ENCODE assay signal across 8 cellular contexts in genomic region chr7:105806592-105807266, GRCh38.
DNase-seq lines count a peak whose midpoint lies in the region; ATAC-seq and TF ChIP-seq lines count a peak whose summit lies in the region.

No MANE protein-coding gene starts in this region.

- H3K36me3 ChIP-seq in brain microvascular endothelial cell (replicated peaks): no peaks in the 10 kb centered on the region

- intact Hi-C loops in cardiac septum (cut with DNase I): no loop called here

- in situ Hi-C loops in brain microvascular endothelial cell (cut with HindIII; ENCODE audit: low pct_ligation_motif_present, low sequenced_read_pairs): no loop called here

- peak overlapping the region; percentile 28 for H3K27ac ChIP-seq in brain microvascular endothelial cell

- DNase-seq in UCSD-AML1 (lab: John Stamatoyannopoulos, UW; ENCODE audit: unreplicated experiment): peak; percentile 10
- peak; percentile 74 for DNase-seq in brain microvascular endothelial cell
- DNase-seq in renal cortical epithelial cell (ENCODE audit: low read depth): peak; percentile 72
- DNase-seq in NCI-H2196 (lab: John Stamatoyannopoulos, UW; ENCODE audit: unreplicated experiment): no peak
- no peak for DNase-seq in NCI-H748 treated with DMSO at 0.1 percent for 48 hours (lab: John Stamatoyannopoulos, UW)
- no peak for DNase-seq in cardiac septum (ENCODE audit: low spot score)

- ATAC-seq in GM19023 (IDR thresholded peaks at IDR 0.05; ENCODE audit: unreplicated experiment): peak; percentile 26
- ATAC-seq in HG03342 (IDR thresholded peaks at IDR 0.05; ENCODE audit: unreplicated experiment): peak; percentile 37

- no peak overlapping the region for H3K4me3 ChIP-seq in brain microvascular endothelial cell (ENCODE audit: low read depth, low read length)

- TF ChIP-seq CTCF in brain microvascular endothelial cell (IDR thresholded peaks at IDR 0.05; ENCODE audit: low read depth, low read length, missing control alignments): no peak

- no peaks in the 10 kb centered on the region for H3K27me3 ChIP-seq in brain microvascular endothelial cell (replicated peaks)

Comparison
In these comparisons a context has a peak if more than half of its experiments do, and no peak if none do; other contexts are left out.
1. DNase-seq: peak in UCSD-AML1 (single experiment), brain microvascular endothelial cell (single experiment) and renal cortical epithelial cell (single experiment); none in NCI-H2196 (single experiment), NCI-H748 treated with DMSO at 0.1 percent for 48 hours (single experiment) and cardiac septum (single experiment).